10 cellular contexts compared by ENCODE assay signal in the genomic region with DNA sequence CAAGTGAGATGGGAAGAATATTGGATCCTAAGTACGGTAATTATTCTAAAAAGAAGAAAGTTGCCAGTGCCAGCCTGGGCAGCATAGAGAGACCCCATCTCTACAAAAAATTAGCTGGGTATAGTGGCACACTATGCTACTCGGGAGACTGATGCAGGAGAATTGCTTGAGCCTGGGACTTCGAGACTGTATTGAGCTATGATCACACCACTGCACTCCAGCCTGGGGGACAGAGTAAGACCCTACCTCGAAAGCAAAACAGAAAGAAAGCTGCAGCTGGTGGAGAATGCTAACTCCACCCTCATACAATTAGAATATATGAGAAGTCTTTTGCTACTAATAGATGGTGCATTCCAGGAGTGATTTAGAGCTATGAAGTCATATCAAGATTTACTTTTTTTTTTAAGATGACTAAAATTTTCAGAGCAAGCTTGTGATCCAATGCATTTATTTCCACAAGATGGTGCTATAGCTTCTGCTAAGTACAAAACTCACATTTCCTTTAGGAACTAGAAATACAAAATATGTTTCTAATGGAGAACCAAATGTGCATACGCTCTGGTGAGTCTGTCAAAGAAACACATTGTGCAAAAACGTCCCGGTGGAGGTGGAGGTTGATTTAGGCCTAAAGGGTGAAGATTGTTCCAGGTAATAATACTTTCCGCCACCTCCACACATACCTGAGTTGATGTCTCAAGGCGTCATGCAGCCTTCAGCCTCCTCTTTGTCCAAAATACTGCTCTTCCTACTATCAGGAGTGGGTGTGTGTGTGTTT. TPM values are rescaled to one million over a fixed set of nuclear protein-coding genes. Genes with fewer than 3 reads are reported as not detected.
A peak's percentile ranks its signal among the peaks of the same experiment; 100 is the strongest.
DNase-seq lines count a peak whose midpoint lies in the region; ATAC-seq and TF ChIP-seq lines count a peak whose summit lies in the region.
"Not testable (repeated sequence)": the region's sequence is repeated elsewhere in the genome, so short reads cannot be mapped to it uniquely, and the experiment has no call there.
"Had no signal": no experiment of that assay in that cellular context is flagged by ENCODE, and none has a peak within 500 bp of the region (broad histone marks: within the 10 kb centered on the region; RNA-seq: fewer than 3 reads in every experiment).

No MANE protein-coding gene starts in this region.

- POLR2A ChIA-PET in CD8-positive, alpha-beta T cell (lab: Charles Lee); HEK293 (lab: Yijun Ruan, JAX); activated B cell treated with CpG ODN at 0.5 μM for 24 hours (lab: Charles Lee): not testable (repeated sequence)

- H3K9me3 ChIP-seq in CD8-positive, alpha-beta T cell (ENCODE audit: low read length); HEK293 (ENCODE audit: control insufficient read depth, insufficient read depth, low read depth, low read length): not testable (repeated sequence)

- not testable (repeated sequence) for H3K4me1 Mint-ChIP-seq in CD8-positive, alpha-beta T cell (ENCODE audit: low read depth); activated B cell treated with CpG ODN at 0.5 μM for 24 hours; chondrocyte (ENCODE audit: low read depth); stimulated activated memory B cell treated with anti-CD40 and anti-IgM and Interleukin-4, amounts not matched to agents 10 μg/mL and 1 μg/mL and 100 μg/mL, for 72 hours

- not testable (repeated sequence) for H3K27me3 Mint-ChIP-seq in CD8-positive, alpha-beta T cell (ENCODE audit: low read depth); activated B cell treated with CpG ODN at 0.5 μM for 24 hours; chondrocyte (ENCODE audit: low read depth); stimulated activated memory B cell treated with anti-CD40 and anti-IgM and Interleukin-4, amounts not matched to agents 10 μg/mL and 1 μg/mL and 100 μg/mL, for 72 hours

- H3K27ac ChIP-seq in CD8-positive, alpha-beta T cell (ENCODE audit: low read depth, low read length); HEK293 (ENCODE audit: extremely low read depth, low read depth, low read length): not testable (repeated sequence)

- DNase-seq in CD8-positive, alpha-beta T cell; activated B cell treated with CpG ODN at 0.5 μM for 24 hours; chondrocyte (ENCODE audit: low spot score); left colon: not testable (repeated sequence)

- not testable (repeated sequence) for H3K36me3 Mint-ChIP-seq in CD8-positive, alpha-beta T cell; activated B cell treated with CpG ODN at 0.5 μM for 24 hours (ENCODE audit: low read depth); chondrocyte (ENCODE audit: low read depth); stimulated activated memory B cell treated with anti-CD40 and anti-IgM and Interleukin-4, amounts not matched to agents 10 μg/mL and 1 μg/mL and 100 μg/mL, for 72 hours

- peak; percentile 71 for ATAC-seq in CD8-positive, alpha-beta T cell
- peak; percentile 57 for ATAC-seq in GM19351 (IDR thresholded peaks at IDR 0.05; ENCODE audit: unreplicated experiment)
- ATAC-seq in HG03457 (IDR thresholded peaks at IDR 0.05; ENCODE audit: unreplicated experiment), result peak; percentile 47
- ATAC-seq in activated B cell treated with CpG ODN at 0.5 μM for 24 hours (ENCODE audit: low read depth), result peak; percentile 34
- peak; percentile 68 for ATAC-seq in left colon
- peak; percentile 46 for ATAC-seq in stimulated activated memory B cell treated with anti-CD40 and anti-IgM and Interleukin-4, amounts not matched to agents 10 μg/mL and 1 μg/mL and 100 μg/mL, for 72 hours

- intact Hi-C loops in CD8-positive, alpha-beta T cell (cut with DNase I, micrococcal nuclease); activated B cell treated with CpG ODN at 0.5 μM for 24 hours (cut with micrococcal nuclease); left colon (cut with DNase I, micrococcal nuclease): not testable (repeated sequence)

- H3K9me3 Mint-ChIP-seq in CD8-positive, alpha-beta T cell; activated B cell treated with CpG ODN at 0.5 μM for 24 hours; chondrocyte (ENCODE audit: low read depth); stimulated activated memory B cell treated with anti-CD40 and anti-IgM and Interleukin-4, amounts not matched to agents 10 μg/mL and 1 μg/mL and 100 μg/mL, for 72 hours: not testable (repeated sequence)

- CTCF ChIA-PET in CD8-positive, alpha-beta T cell (lab: Charles Lee); HEK293 (lab: Yijun Ruan, JAX): not testable (repeated sequence)
- CTCF ChIA-PET in activated B cell treated with CpG ODN at 0.5 μM for 24 hours (lab: Charles Lee), result interaction anchor here (0.6 kb wide), 1 partner anchor 913 kb away, joined by 3 read pairs; no protein-coding TSS in a partner anchor

- H3K4me3 ChIP-seq in CD8-positive, alpha-beta T cell (ENCODE audit: low read depth, low read length); HEK293 (ENCODE audit: low read depth, low read length): not testable (repeated sequence)

- H3K4me3 Mint-ChIP-seq in CD8-positive, alpha-beta T cell; activated B cell treated with CpG ODN at 0.5 μM for 24 hours; chondrocyte (ENCODE audit: unreplicated experiment); stimulated activated memory B cell treated with anti-CD40 and anti-IgM and Interleukin-4, amounts not matched to agents 10 μg/mL and 1 μg/mL and 100 μg/mL, for 72 hours: not testable (repeated sequence)

- peak; percentile 27 for TF ChIP-seq CTCF in CD8-positive, alpha-beta T cell (IDR thresholded peaks at IDR 0.05)
- TF ChIP-seq CTCF in HEK293 (tag by site-specific recombination; IDR thresholded peaks at IDR 0.05); activated B cell treated with CpG ODN at 0.5 μM for 24 hours (IDR thresholded peaks at IDR 0.05): not testable (repeated sequence)
- TF ChIP-seq CTCF in chondrocyte (IDR thresholded peaks at IDR 0.05), result peak; percentile 43

- not testable (repeated sequence) for H3K4me1 ChIP-seq in CD8-positive, alpha-beta T cell (ENCODE audit: insufficient read depth, low read length); HEK293 (ENCODE audit: control insufficient read depth, insufficient read depth, low read length)

- H3K27me3 ChIP-seq in CD8-positive, alpha-beta T cell (ENCODE audit: insufficient read depth, low read length), result not testable (repeated sequence)

- not testable (repeated sequence) for H3K36me3 ChIP-seq in CD8-positive, alpha-beta T cell (ENCODE audit: insufficient read depth, low read length); HEK293 (ENCODE audit: control insufficient read depth in 2 of 2, insufficient read depth in 1 of 2, low read length in 2 of 2)

- not testable (repeated sequence) for H3K27ac Mint-ChIP-seq in CD8-positive, alpha-beta T cell; activated B cell treated with CpG ODN at 0.5 μM for 24 hours; chondrocyte (ENCODE audit: unreplicated experiment); stimulated activated memory B cell treated with anti-CD40 and anti-IgM and Interleukin-4, amounts not matched to agents 10 μg/mL and 1 μg/mL and 100 μg/mL, for 72 hours

TF ChIP-seq in HEK293, 187 proteins besides CTCF, POLR2A, EP300 and RAD21:
- peak; percentile 73 for TF ChIP-seq ZFHX2 (tag by site-specific recombination; conservative IDR thresholded peaks at IDR 0.05)

RNA-seq across cellular contexts. Expression of a gene that starts 19.2 kb away (rescaled TPM):
- not detected for total RNA-seq in CD8-positive, alpha-beta T cell
- total RNA-seq in activated B cell treated with CpG ODN at 0.5 μM for 24 hours (0.05 TPM in 1 of 2 replicates, not detected in the other), chondrocyte (not detected in 3 replicates), left colon (not detected)
- total RNA-seq: ascending aorta; CD8-positive, alpha-beta memory T cell had no signal

RNA-seq across cellular contexts. Expression of a gene that starts 23.8 kb away (rescaled TPM):
- 1 to 10 TPM; 6.2 to 7.7 TPM for total RNA-seq in CD8-positive, alpha-beta T cell
- 6.4 and 7.4 TPM in 2 replicates for total RNA-seq in activated B cell treated with CpG ODN at 0.5 μM for 24 hours
- total RNA-seq in chondrocyte, result 2.6 to 7.3 TPM (median 7.2 TPM) in 3 replicates
- total RNA-seq in left colon, result 10 to 100 TPM; 73.8 to 80.5 TPM
